8 cellular contexts compared by ENCODE assay signal in genomic region chr1:43991476-43992231, GRCh38. TPM values are rescaled to one million over a fixed set of nuclear protein-coding genes. Genes with fewer than 3 reads are reported as not detected.
A peak's percentile ranks its signal among the peaks of the same experiment; 100 is the strongest.
DNase-seq lines count a peak whose midpoint lies in the region; ATAC-seq and TF ChIP-seq lines count a peak whose summit lies in the region.

TSS of gene CCDC24 (plus strand) at chr1:43991599. CDS start at chr1:43991879, 280 bp downstream.

- intact Hi-C loops in CD8-positive, alpha-beta T cell (cut with DNase I, micrococcal nuclease): loop anchor here (1.0 kb wide), 5 partner anchors 16 to 45 kb away; partner anchors contain the start of genes IPO13 (in 2 of the 2) and ATP6V0B (in 1 of the 2)
- intact Hi-C loops in PC-9 (cut with micrococcal nuclease; ENCODE audit: unreplicated experiment): loop anchor here (1.0 to 5.0 kb wide), 5 partner anchors 11 to 462 kb away; partner anchors contain the start of genes IPO13 and SLC6A9

- CTCF ChIA-PET in CD8-positive, alpha-beta T cell (lab: Charles Lee): interaction anchor here (1.5 to 3.3 kb wide), 3 partner anchors 13 to 57 kb away, joined by 4 to 26 read pairs (median 5); no protein-coding TSS in a partner anchor
- CTCF ChIA-PET in PC-9 (lab: Charles Lee): interaction anchor here (0.5 to 0.6 kb wide), 2 partner anchors 9 to 45 kb away, joined by 3 read pairs; no protein-coding TSS in a partner anchor

- H3K36me3 ChIP-seq in CD8-positive, alpha-beta T cell (ENCODE audit: insufficient read depth, low read length): no peaks in the 10 kb centered on the region
- no peaks in the 10 kb centered on the region for H3K36me3 ChIP-seq in PC-9 (ENCODE audit: low read depth)

- H3K4me3 ChIP-seq in CD8-positive, alpha-beta T cell (ENCODE audit: low read depth, low read length): peak within 1 kb of the TSS; percentile 81
- H3K4me3 ChIP-seq in PC-9: peak within 1 kb of the TSS; percentile 59

- ATAC-seq in CD8-positive, alpha-beta T cell: peak; percentile 81
- ATAC-seq in GM19467 (IDR thresholded peaks at IDR 0.05; ENCODE audit: unreplicated experiment) (peak; percentile 67), naive B cell (ENCODE audit: low read depth in 2 of 2) (peak; percentile 85)
- ATAC-seq in activated T-cell treated with anti-CD3 and anti-CD28 coated beads, Interleukin-2, amount 50 U/mL, for 72 hours (replicated peaks in 1 of 2): peak; percentile 86 to 89
- ATAC-seq in stimulated activated memory B cell treated with anti-CD40 and anti-IgM and Interleukin-4, amounts not matched to agents 10 μg/mL and 1 μg/mL and 100 μg/mL, for 72 hours: peak; percentile 90

- peak within 1 kb of the TSS; percentile 90 for H3K4me3 Mint-ChIP-seq in CD8-positive, alpha-beta T cell
- H3K4me3 Mint-ChIP-seq in activated T-cell treated with anti-CD3 and anti-CD28 coated beads, Interleukin-2, amount 50 U/mL, for 72 hours: peak within 1 kb of the TSS; percentile 91 to 96
- H3K4me3 Mint-ChIP-seq in naive B cell: peak within 1 kb of the TSS; percentile 91 to 98 (median 95)
- peak within 1 kb of the TSS; percentile 97 for H3K4me3 Mint-ChIP-seq in stimulated activated memory B cell treated with anti-CD40 and anti-IgM and Interleukin-4, amounts not matched to agents 10 μg/mL and 1 μg/mL and 100 μg/mL, for 72 hours

- H3F3A ChIP-seq in PC-9 (ENCODE audit: insufficient read depth, low read depth): peaks cover 62% of the 10 kb centered on the region

- H3K9me2 ChIP-seq in PC-9 (ENCODE audit: insufficient read depth): no peaks in the 10 kb centered on the region

- H3K79me2 ChIP-seq in PC-9 (ENCODE audit: low read depth): no peaks in the 10 kb centered on the region

- peak within 1 kb of the TSS; percentile 75 for H2AFZ ChIP-seq in PC-9

- H4K20me1 ChIP-seq in PC-9 (ENCODE audit: insufficient read depth): no peaks in the 10 kb centered on the region; the same call in 1 of the 2 replicates

- no peaks in the 10 kb centered on the region for H3K9me3 Mint-ChIP-seq in CD8-positive, alpha-beta T cell
- H3K9me3 Mint-ChIP-seq in activated T-cell treated with anti-CD3 and anti-CD28 coated beads, Interleukin-2, amount 50 U/mL, for 72 hours: no peaks in the 10 kb centered on the region
- no peaks in the 10 kb centered on the region for H3K9me3 Mint-ChIP-seq in naive B cell
- H3K9me3 Mint-ChIP-seq in stimulated activated memory B cell treated with anti-CD40 and anti-IgM and Interleukin-4, amounts not matched to agents 10 μg/mL and 1 μg/mL and 100 μg/mL, for 72 hours: no peaks in the 10 kb centered on the region

- H3K36me3 Mint-ChIP-seq in CD8-positive, alpha-beta T cell: peaks cover 2% of the 10 kb centered on the region
- no peaks in the 10 kb centered on the region for H3K36me3 Mint-ChIP-seq in activated T-cell treated with anti-CD3 and anti-CD28 coated beads, Interleukin-2, amount 50 U/mL, for 72 hours (ENCODE audit: insufficient read depth in 2 of 2)
- H3K36me3 Mint-ChIP-seq in naive B cell: no peaks in the 10 kb centered on the region
- no peaks in the 10 kb centered on the region for H3K36me3 Mint-ChIP-seq in stimulated activated memory B cell treated with anti-CD40 and anti-IgM and Interleukin-4, amounts not matched to agents 10 μg/mL and 1 μg/mL and 100 μg/mL, for 72 hours

- H3K27ac Mint-ChIP-seq in CD8-positive, alpha-beta T cell: peak within 1 kb of the TSS; percentile 72
- no peak within 1 kb of the TSS for H3K27ac Mint-ChIP-seq in activated T-cell treated with anti-CD3 and anti-CD28 coated beads, Interleukin-2, amount 50 U/mL, for 72 hours
- peak within 1 kb of the TSS; percentile 69 to 96 (median 90) for H3K27ac Mint-ChIP-seq in naive B cell
- H3K27ac Mint-ChIP-seq in stimulated activated memory B cell treated with anti-CD40 and anti-IgM and Interleukin-4, amounts not matched to agents 10 μg/mL and 1 μg/mL and 100 μg/mL, for 72 hours: peak within 1 kb of the TSS; percentile 73

- H3K4me1 Mint-ChIP-seq in CD8-positive, alpha-beta T cell (ENCODE audit: low read depth): peaks cover 8% of the 10 kb centered on the region
- peaks cover 14% of the 10 kb centered on the region for H3K4me1 Mint-ChIP-seq in activated T-cell treated with anti-CD3 and anti-CD28 coated beads, Interleukin-2, amount 50 U/mL, for 72 hours (ENCODE audit: low read depth)
- H3K4me1 Mint-ChIP-seq in naive B cell: peaks cover 24 to 38% (median 36%) of the 10 kb centered on the region in 3 donors
- H3K4me1 Mint-ChIP-seq in stimulated activated memory B cell treated with anti-CD40 and anti-IgM and Interleukin-4, amounts not matched to agents 10 μg/mL and 1 μg/mL and 100 μg/mL, for 72 hours: peaks cover 41% of the 10 kb centered on the region

- peak; percentile 43 to 84 (median 67) for DNase-seq in CD8-positive, alpha-beta T cell
- DNase-seq in HT1080 (ENCODE audit: low read depth): peak; percentile 83
- peak; percentile 85 to 96 for DNase-seq in PC-9
- DNase-seq in activated T-cell treated with anti-CD3 and anti-CD28 coated beads, Interleukin-2, amount 50 U/mL, for 72 hours: peak; percentile 82 to 84
- peak; percentile 88 for DNase-seq in fibroblast of gingiva (ENCODE audit: low read depth)
- peak; percentile 77 for DNase-seq in naive B cell

- peak within 1 kb of the TSS; percentile 97 for H3K4me2 ChIP-seq in PC-9

- H3K4me1 ChIP-seq in CD8-positive, alpha-beta T cell (ENCODE audit: insufficient read depth, low read length): peaks cover 12% of the 10 kb centered on the region
- H3K4me1 ChIP-seq in PC-9 (replicated peaks; ENCODE audit: insufficient read depth): peaks cover 25% of the 10 kb centered on the region

- H3K27me3 Mint-ChIP-seq in CD8-positive, alpha-beta T cell (ENCODE audit: low read depth): no peaks in the 10 kb centered on the region
- H3K27me3 Mint-ChIP-seq in activated T-cell treated with anti-CD3 and anti-CD28 coated beads, Interleukin-2, amount 50 U/mL, for 72 hours (ENCODE audit: low read depth): no peaks in the 10 kb centered on the region
- no peaks in the 10 kb centered on the region for H3K27me3 Mint-ChIP-seq in naive B cell
- H3K27me3 Mint-ChIP-seq in stimulated activated memory B cell treated with anti-CD40 and anti-IgM and Interleukin-4, amounts not matched to agents 10 μg/mL and 1 μg/mL and 100 μg/mL, for 72 hours: no peaks in the 10 kb centered on the region

- POLR2A ChIA-PET in CD8-positive, alpha-beta T cell (lab: Charles Lee): interaction anchor here (1.1 kb wide), 1 partner anchor 16 kb away, joined by 7 read pairs; the partner anchor contains the start of gene ATP6V0B
- POLR2A ChIA-PET in PC-9 (lab: Charles Lee; ENCODE audit: unreplicated experiment): interaction anchor here (0.6 to 0.7 kb wide), 3 partner anchors 59 to 346 kb away, joined by 3 to 5 read pairs (median 3); partner anchors contain the start of gene ST3GAL3

- no peaks in the 10 kb centered on the region for H3K27me3 ChIP-seq in CD8-positive, alpha-beta T cell (ENCODE audit: insufficient read depth, low read length)
- no peaks in the 10 kb centered on the region for H3K27me3 ChIP-seq in PC-9 (ENCODE audit: insufficient read depth, low read depth)

- no peaks in the 10 kb centered on the region for H3K9me3 ChIP-seq in CD8-positive, alpha-beta T cell (ENCODE audit: low read length)
- H3K9me3 ChIP-seq in PC-9 (ENCODE audit: insufficient read depth, low read depth): no peaks in the 10 kb centered on the region

- BruUV-seq in PC-9 (replicated peaks; lab: Mats Ljungman, UMichigan): no TSS peak

- no peak for TF ChIP-seq CTCF in CD8-positive, alpha-beta T cell (IDR thresholded peaks at IDR 0.05)
- TF ChIP-seq CTCF in PC-9 (conservative IDR thresholded peaks at IDR 0.05): no peak

- H3K27ac ChIP-seq in CD8-positive, alpha-beta T cell (ENCODE audit: low read depth, low read length): peak within 1 kb of the TSS; percentile 33
- peak within 1 kb of the TSS; percentile 86 for H3K27ac ChIP-seq in PC-9

RNA-seq across cellular contexts. Expression of gene CCDC24, which starts in this region (rescaled TPM):
- total RNA-seq in CD8-positive, alpha-beta T cell: under 1 TPM; 0.33 to 0.71 TPM
- 8.4 and 9.6 TPM in 2 replicates for total RNA-seq in HT1080 (2014; rRNA removed; shearing (Covaris generic))
- polyA plus RNA-seq in HT1080 (2015; cell fraction: cytosol; rRNA removed): 5.5 and 7.7 TPM in 2 replicates
- polyA plus RNA-seq in HT1080 (2015; cell fraction: nucleus; rRNA removed): 17.4 and 27.5 TPM in 2 replicates
- total RNA-seq in PC-9 (2021): 47.9 and 56.5 TPM in 2 replicates
- 1 to 10 TPM in 1 of 2 donors, under 1 TPM in 1; 0.99 to 1.4 TPM for total RNA-seq in activated T-cell treated with anti-CD3 and anti-CD28 coated beads, Interleukin-2, amount 50 U/mL, for 72 hours
- polyA plus RNA-seq in naive B cell (ENCODE audit: low read depth in 6 of 6): 1 to 10 TPM in 5 of 6 donors, under 1 TPM in 1; 0.89 to 4.0 (median 2.0) TPM

Comparison
In these comparisons a context has a peak if more than half of its experiments do, and no peak if none do; other contexts are left out.
1. Peak in every context shown above with its lines: DNase-seq, ATAC-seq, H3K4me3 ChIP-seq and H3K27ac ChIP-seq.
2. Peak in DNase-seq, ATAC-seq, H3K4me3 ChIP-seq and H3K27ac ChIP-seq in CD8-positive, alpha-beta T cell; RNA of the gene not detected or under 1 TPM.